Comparison of ENCODE assay signal across 1 cellular context in the genomic region with DNA sequence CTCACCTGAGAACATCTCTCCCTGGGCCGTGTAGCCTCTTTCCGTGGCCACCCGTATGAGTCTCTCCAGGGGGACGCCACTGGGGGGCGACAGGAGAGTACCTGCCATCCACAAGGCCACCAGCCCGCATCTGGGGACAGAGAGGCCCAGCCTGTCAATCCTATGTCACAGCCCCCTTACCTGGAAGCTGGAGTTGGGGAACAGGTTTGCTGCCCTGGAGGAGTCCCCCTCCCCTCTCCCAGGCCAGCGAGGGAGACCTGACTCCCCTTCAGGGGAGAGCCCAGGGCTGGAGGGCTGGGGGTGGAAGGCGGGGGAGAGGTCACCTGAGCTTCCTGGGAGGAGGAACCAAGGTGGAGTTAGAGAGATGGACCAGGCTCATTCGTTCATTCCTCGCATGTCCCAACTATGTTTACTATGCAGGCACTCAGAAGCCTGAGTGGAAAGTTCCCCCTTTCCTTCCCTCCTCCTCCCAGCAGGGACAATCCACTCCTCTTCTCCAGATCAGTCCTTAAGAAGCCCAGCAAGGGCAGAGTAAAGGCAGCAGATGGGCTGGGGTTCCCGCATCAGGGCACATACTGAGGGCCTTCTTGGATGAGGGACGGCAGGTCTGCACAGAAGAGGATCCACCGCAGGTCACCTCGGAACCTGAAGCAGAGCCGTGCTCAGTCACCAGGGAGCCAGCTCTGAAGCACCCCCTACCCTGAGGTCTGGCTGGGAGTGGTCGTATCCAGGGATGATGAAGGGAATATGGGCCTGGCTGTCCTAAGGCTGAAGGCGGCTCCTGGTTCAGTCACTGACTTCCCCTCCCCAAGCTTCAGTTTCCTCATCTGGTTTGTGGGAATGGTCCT.
TF ChIP-seq lines count a peak whose summit lies in the region.

No MANE protein-coding gene starts in this region.

TF ChIP-seq in HepG2, 621 proteins besides CTCF, POLR2A, EP300 and RAD21 (continued from another document and continues in another):
- TF ChIP-seq, protein P1, sequence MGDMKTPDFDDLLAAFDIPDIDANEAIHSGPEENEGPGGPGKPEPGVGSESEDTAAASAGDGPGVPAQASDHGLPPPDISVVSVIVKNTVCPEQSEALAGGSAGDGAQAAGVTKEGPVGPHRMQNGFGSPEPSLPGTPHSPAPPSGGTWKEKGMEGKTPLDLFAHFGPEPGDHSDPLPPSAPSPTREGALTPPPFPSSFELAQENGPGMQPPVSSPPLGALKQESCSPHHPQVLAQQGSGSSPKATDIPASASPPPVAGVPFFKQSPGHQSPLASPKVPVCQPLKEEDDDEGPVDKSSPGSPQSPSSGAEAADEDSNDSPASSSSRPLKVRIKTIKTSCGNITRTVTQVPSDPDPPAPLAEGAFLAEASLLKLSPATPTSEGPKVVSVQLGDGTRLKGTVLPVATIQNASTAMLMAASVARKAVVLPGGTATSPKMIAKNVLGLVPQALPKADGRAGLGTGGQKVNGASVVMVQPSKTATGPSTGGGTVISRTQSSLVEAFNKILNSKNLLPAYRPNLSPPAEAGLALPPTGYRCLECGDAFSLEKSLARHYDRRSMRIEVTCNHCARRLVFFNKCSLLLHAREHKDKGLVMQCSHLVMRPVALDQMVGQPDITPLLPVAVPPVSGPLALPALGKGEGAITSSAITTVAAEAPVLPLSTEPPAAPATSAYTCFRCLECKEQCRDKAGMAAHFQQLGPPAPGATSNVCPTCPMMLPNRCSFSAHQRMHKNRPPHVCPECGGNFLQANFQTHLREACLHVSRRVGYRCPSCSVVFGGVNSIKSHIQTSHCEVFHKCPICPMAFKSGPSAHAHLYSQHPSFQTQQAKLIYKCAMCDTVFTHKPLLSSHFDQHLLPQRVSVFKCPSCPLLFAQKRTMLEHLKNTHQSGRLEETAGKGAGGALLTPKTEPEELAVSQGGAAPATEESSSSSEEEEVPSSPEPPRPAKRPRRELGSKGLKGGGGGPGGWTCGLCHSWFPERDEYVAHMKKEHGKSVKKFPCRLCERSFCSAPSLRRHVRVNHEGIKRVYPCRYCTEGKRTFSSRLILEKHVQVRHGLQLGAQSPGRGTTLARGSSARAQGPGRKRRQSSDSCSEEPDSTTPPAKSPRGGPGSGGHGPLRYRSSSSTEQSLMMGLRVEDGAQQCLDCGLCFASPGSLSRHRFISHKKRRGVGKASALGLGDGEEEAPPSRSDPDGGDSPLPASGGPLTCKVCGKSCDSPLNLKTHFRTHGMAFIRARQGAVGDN (CRISPR knock-in tag; IDR thresholded peaks at IDR 0.05): peak; percentile 37; the same call in 1 of the 2 replicates
- TF ChIP-seq DR1 (CRISPR knock-in tag; IDR thresholded peaks at IDR 0.05) (no peak), TBP (CRISPR knock-in tag; IDR thresholded peaks at IDR 0.05) (no peak), SIX4 (CRISPR knock-in tag; IDR thresholded peaks at IDR 0.05) (no peak), NFKBIZ (CRISPR knock-in tag; IDR thresholded peaks at IDR 0.05) (no peak), RXRA (CRISPR knock-in tag; IDR thresholded peaks at IDR 0.05) (no peak), HOXA3 (CRISPR knock-in tag; IDR thresholded peaks at IDR 0.05) (0 out of 2 replicates have a peak, but pooled peaks have one; percentile 7), ZNF780A (CRISPR knock-in tag; IDR thresholded peaks at IDR 0.05) (no peak), ZNF670 (CRISPR knock-in tag; IDR thresholded peaks at IDR 0.05; ENCODE audit: borderline replicate concordance) (no peak), ZNF777 (CRISPR knock-in tag; IDR thresholded peaks at IDR 0.05) (no peak), GZF1 (CRISPR knock-in tag; IDR thresholded peaks at IDR 0.05) (no peak), SATB2 (CRISPR knock-in tag; IDR thresholded peaks at IDR 0.05) (no peak), REXO4 (CRISPR knock-in tag; IDR thresholded peaks at IDR 0.05; ENCODE audit: borderline replicate concordance) (no peak), ZFP36 (IDR thresholded peaks at IDR 0.05; ENCODE audit: borderline replicate concordance, low read depth, low read length, partially characterized antibody) (no peak), ZNF652 (CRISPR knock-in tag; IDR thresholded peaks at IDR 0.05; ENCODE audit: borderline replicate concordance, low read depth) (no peak), STAG1 (CRISPR knock-in tag; IDR thresholded peaks at IDR 0.05) (peak; percentile 65), RCOR2 (CRISPR knock-in tag; IDR thresholded peaks at IDR 0.05) (no peak), ARNT (IDR thresholded peaks at IDR 0.05) (no peak), PAF1 (CRISPR knock-in tag; IDR thresholded peaks at IDR 0.05) (no peak), ZNF543 (CRISPR knock-in tag; IDR thresholded peaks at IDR 0.05) (no peak), ARNTL (CRISPR knock-in tag; IDR thresholded peaks at IDR 0.05) (no peak), NFE2 (CRISPR knock-in tag; IDR thresholded peaks at IDR 0.05) (no peak), LCORL (IDR thresholded peaks at IDR 0.05) (no peak), LCORL (CRISPR knock-in tag; IDR thresholded peaks at IDR 0.05) (peak; percentile 39; the same call in 1 of the 2 replicates), FOSL1 (CRISPR knock-in tag; IDR thresholded peaks at IDR 0.05; ENCODE audit: borderline replicate concordance) (no peak), ZNF432 (CRISPR knock-in tag; IDR thresholded peaks at IDR 0.05; ENCODE audit: borderline replicate concordance) (no peak), TMF1 (CRISPR knock-in tag; IDR thresholded peaks at IDR 0.05; ENCODE audit: low read depth) (no peak)
- TF ChIP-seq, protein P2, sequence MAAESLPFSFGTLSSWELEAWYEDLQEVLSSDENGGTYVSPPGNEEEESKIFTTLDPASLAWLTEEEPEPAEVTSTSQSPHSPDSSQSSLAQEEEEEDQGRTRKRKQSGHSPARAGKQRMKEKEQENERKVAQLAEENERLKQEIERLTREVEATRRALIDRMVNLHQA (CRISPR knock-in tag; IDR thresholded peaks at IDR 0.05): no peak
- TF ChIP-seq, protein P3, sequence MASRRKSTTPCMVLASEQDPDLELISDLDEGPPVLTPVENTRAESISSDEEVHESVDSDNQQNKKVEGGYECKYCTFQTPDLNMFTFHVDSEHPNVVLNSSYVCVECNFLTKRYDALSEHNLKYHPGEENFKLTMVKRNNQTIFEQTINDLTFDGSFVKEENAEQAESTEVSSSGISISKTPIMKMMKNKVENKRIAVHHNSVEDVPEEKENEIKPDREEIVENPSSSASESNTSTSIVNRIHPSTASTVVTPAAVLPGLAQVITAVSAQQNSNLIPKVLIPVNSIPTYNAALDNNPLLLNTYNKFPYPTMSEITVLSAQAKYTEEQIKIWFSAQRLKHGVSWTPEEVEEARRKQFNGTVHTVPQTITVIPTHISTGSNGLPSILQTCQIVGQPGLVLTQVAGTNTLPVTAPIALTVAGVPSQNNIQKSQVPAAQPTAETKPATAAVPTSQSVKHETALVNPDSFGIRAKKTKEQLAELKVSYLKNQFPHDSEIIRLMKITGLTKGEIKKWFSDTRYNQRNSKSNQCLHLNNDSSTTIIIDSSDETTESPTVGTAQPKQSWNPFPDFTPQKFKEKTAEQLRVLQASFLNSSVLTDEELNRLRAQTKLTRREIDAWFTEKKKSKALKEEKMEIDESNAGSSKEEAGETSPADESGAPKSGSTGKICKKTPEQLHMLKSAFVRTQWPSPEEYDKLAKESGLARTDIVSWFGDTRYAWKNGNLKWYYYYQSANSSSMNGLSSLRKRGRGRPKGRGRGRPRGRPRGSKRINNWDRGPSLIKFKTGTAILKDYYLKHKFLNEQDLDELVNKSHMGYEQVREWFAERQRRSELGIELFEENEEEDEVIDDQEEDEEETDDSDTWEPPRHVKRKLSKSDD (CRISPR knock-in tag; IDR thresholded peaks at IDR 0.05; ENCODE audit: low read depth): no peak
- TF ChIP-seq, protein P4, sequence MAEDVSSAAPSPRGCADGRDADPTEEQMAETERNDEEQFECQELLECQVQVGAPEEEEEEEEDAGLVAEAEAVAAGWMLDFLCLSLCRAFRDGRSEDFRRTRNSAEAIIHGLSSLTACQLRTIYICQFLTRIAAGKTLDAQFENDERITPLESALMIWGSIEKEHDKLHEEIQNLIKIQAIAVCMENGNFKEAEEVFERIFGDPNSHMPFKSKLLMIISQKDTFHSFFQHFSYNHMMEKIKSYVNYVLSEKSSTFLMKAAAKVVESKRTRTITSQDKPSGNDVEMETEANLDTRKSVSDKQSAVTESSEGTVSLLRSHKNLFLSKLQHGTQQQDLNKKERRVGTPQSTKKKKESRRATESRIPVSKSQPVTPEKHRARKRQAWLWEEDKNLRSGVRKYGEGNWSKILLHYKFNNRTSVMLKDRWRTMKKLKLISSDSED (CRISPR knock-in tag; IDR thresholded peaks at IDR 0.05): no peak
- TF ChIP-seq, protein P5, sequence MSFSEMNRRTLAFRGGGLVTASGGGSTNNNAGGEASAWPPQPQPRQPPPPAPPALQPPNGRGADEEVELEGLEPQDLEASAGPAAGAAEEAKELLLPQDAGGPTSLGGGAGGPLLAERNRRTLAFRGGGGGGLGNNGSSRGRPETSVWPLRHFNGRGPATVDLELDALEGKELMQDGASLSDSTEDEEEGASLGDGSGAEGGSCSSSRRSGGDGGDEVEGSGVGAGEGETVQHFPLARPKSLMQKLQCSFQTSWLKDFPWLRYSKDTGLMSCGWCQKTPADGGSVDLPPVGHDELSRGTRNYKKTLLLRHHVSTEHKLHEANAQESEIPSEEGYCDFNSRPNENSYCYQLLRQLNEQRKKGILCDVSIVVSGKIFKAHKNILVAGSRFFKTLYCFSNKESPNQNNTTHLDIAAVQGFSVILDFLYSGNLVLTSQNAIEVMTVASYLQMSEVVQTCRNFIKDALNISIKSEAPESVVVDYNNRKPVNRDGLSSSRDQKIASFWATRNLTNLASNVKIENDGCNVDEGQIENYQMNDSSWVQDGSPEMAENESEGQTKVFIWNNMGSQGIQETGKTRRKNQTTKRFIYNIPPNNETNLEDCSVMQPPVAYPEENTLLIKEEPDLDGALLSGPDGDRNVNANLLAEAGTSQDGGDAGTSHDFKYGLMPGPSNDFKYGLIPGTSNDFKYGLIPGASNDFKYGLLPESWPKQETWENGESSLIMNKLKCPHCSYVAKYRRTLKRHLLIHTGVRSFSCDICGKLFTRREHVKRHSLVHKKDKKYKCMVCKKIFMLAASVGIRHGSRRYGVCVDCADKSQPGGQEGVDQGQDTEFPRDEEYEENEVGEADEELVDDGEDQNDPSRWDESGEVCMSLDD (CRISPR knock-in tag; IDR thresholded peaks at IDR 0.05; ENCODE audit: borderline replicate concordance): no peak
- TF ChIP-seq, protein P6, sequence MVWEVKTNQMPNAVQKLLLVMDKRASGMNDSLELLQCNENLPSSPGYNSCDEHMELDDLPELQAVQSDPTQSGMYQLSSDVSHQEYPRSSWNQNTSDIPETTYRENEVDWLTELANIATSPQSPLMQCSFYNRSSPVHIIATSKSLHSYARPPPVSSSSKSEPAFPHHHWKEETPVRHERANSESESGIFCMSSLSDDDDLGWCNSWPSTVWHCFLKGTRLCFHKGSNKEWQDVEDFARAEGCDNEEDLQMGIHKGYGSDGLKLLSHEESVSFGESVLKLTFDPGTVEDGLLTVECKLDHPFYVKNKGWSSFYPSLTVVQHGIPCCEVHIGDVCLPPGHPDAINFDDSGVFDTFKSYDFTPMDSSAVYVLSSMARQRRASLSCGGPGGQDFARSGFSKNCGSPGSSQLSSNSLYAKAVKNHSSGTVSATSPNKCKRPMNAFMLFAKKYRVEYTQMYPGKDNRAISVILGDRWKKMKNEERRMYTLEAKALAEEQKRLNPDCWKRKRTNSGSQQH (CRISPR knock-in tag; IDR thresholded peaks at IDR 0.05; ENCODE audit: low read depth): no peak
- TF ChIP-seq, protein P7, sequence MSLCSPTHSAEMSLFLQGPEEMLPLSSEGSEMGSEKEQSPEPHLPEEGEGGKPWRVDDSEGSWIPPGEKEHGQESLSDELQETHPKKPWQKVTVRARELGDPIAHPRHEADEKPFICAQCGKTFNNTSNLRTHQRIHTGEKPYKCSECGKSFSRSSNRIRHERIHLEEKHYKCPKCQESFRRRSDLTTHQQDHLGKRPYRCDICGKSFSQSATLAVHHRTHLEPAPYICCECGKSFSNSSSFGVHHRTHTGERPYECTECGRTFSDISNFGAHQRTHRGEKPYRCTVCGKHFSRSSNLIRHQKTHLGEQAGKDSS (CRISPR knock-in tag; IDR thresholded peaks at IDR 0.05; ENCODE audit: borderline replicate concordance, low read depth): no peak
- TF ChIP-seq, protein P8, sequence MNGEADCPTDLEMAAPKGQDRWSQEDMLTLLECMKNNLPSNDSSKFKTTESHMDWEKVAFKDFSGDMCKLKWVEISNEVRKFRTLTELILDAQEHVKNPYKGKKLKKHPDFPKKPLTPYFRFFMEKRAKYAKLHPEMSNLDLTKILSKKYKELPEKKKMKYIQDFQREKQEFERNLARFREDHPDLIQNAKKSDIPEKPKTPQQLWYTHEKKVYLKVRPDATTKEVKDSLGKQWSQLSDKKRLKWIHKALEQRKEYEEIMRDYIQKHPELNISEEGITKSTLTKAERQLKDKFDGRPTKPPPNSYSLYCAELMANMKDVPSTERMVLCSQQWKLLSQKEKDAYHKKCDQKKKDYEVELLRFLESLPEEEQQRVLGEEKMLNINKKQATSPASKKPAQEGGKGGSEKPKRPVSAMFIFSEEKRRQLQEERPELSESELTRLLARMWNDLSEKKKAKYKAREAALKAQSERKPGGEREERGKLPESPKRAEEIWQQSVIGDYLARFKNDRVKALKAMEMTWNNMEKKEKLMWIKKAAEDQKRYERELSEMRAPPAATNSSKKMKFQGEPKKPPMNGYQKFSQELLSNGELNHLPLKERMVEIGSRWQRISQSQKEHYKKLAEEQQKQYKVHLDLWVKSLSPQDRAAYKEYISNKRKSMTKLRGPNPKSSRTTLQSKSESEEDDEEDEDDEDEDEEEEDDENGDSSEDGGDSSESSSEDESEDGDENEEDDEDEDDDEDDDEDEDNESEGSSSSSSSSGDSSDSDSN (CRISPR knock-in tag; IDR thresholded peaks at IDR 0.05): no peak
- TF ChIP-seq, protein P9, sequence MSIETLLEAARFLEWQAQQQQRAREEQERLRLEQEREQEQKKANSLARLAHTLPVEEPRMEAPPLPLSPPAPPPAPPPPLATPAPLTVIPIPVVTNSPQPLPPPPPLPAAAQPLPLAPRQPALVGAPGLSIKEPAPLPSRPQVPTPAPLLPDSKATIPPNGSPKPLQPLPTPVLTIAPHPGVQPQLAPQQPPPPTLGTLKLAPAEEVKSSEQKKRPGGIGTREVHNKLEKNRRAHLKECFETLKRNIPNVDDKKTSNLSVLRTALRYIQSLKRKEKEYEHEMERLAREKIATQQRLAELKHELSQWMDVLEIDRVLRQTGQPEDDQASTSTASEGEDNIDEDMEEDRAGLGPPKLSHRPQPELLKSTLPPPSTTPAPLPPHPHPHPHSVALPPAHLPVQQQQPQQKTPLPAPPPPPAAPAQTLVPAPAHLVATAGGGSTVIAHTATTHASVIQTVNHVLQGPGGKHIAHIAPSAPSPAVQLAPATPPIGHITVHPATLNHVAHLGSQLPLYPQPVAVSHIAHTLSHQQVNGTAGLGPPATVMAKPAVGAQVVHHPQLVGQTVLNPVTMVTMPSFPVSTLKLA (IDR thresholded peaks at IDR 0.05): no peak
- TF ChIP-seq, protein P10, sequence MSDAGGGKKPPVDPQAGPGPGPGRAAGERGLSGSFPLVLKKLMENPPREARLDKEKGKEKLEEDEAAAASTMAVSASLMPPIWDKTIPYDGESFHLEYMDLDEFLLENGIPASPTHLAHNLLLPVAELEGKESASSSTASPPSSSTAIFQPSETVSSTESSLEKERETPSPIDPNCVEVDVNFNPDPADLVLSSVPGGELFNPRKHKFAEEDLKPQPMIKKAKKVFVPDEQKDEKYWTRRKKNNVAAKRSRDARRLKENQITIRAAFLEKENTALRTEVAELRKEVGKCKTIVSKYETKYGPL (CRISPR knock-in tag; IDR thresholded peaks at IDR 0.05): no peak
